7 cellular contexts compared by ENCODE assay signal in genomic region chr14:105475916-105476845, GRCh38. TPM values are rescaled to one million over a fixed set of nuclear protein-coding genes. Genes with fewer than 3 reads are reported as not detected.
DNase-seq lines count a peak whose midpoint lies in the region; FAIRE-seq and TF ChIP-seq lines count a peak whose summit lies in the region.

No MANE protein-coding gene starts in this region.

- H3K4me3 ChIP-seq in LNCaP clone FGC (ENCODE audit: low read depth, low read length) = peak overlapping the region; percentile 57
- peak overlapping the region; percentile 65 to 71 for H3K4me3 ChIP-seq in kidney (ENCODE audit: low read length in 2 of 2)
- peak overlapping the region; percentile 58 to 89 (median 76) for H3K4me3 ChIP-seq in spleen

- H3K36me3 ChIP-seq in kidney (ENCODE audit: control insufficient read depth in 1 of 2, insufficient read depth in 2 of 2, low read length in 2 of 2) (peaks cover 0 to 5% of the 10 kb centered on the region in 2 donors), spleen (peaks cover 0 to 23% (median 5%) of the 10 kb centered on the region in 6 donors)

- H3K4me1 Mint-ChIP-seq in brain = peaks cover 50% of the 10 kb centered on the region

- peaks cover 0 to 82% (median 44%) of the 10 kb centered on the region in 7 donors for H3K27me3 ChIP-seq in spleen (replicated peaks in 1 of 7)

- no peak for DNase-seq in LNCaP clone FGC (ENCODE audit: low read depth)
- peak; percentile 92 for DNase-seq in kidney
- peak; percentile 90 for DNase-seq in spleen
- DNase-seq in NCI-H748 (lab: John Stamatoyannopoulos, UW; ENCODE audit: unreplicated experiment) = no peak
- no peak for DNase-seq in GF-D8 (lab: John Stamatoyannopoulos, UW)
- DNase-seq in activated naive CD4-positive, alpha-beta T cell treated with Interleukin-2 at 50 U/mL for 16 hours = no peak

- H3K27ac Mint-ChIP-seq in brain = peak overlapping the region; percentile 22 to 92 (median 88)

- H3K36me3 Mint-ChIP-seq in brain = no peaks in the 10 kb centered on the region

- peaks cover 7% of the 10 kb centered on the region for H3K27me3 Mint-ChIP-seq in brain

- H3K4me1 ChIP-seq in kidney (ENCODE audit: control insufficient read depth in 1 of 2, insufficient read depth in 1 of 2, low read depth in 1 of 2, low read length in 2 of 2) (peaks cover 17 to 45% of the 10 kb centered on the region in 2 donors), spleen (peaks cover 25 to 95% (median 70%) of the 10 kb centered on the region in 6 donors)

- peak overlapping the region; percentile 79 to 86 (median 82) for H3K4me3 Mint-ChIP-seq in brain

- FAIRE-seq in kidney (lab: Jason Lieb, UNC) = no peak

- no peaks in the 10 kb centered on the region for H3K9me3 Mint-ChIP-seq in brain

- H3K9me3 ChIP-seq in kidney (ENCODE audit: control insufficient read depth in 1 of 2, low read length in 2 of 2) (no peaks in the 10 kb centered on the region), spleen (no peaks in the 10 kb centered on the region)

- 26 to 42% (median 34%) methylated on average over 8 to 30 of the region's 30 CpGs for WGBS in spleen, 5 donors

- intact Hi-C loops in kidney (cut with DNase I) (no loop called here), spleen (cut with DNase I; ENCODE audit: low total_unique reads) (no loop called here)

- TF ChIP-seq POLR2A in spleen (IDR thresholded peaks at IDR 0.05) = peak in 1 of 3 donors; percentile 63

- TF ChIP-seq CTCF in LNCaP clone FGC (IDR thresholded peaks at IDR 0.05; ENCODE audit: control insufficient read depth, extremely low read depth, insufficient read depth) (no peak), brain (conservative IDR thresholded peaks at IDR 0.05) (no peak), kidney (IDR thresholded peaks at IDR 0.05; ENCODE audit: borderline replicate concordance, extremely low read depth, insufficient read depth) (no peak), spleen (IDR thresholded peaks at IDR 0.05 in 8 of 11, conservative IDR thresholded peaks at IDR 0.05 in 3 of 11) (no peak)

- H3K9ac ChIP-seq in kidney (ENCODE audit: low read length in 2 of 2) = peak overlapping the region; percentile 34 to 84

- H3K27ac ChIP-seq in kidney (ENCODE audit: low read depth in 2 of 2, low read length in 2 of 2) (peak overlapping the region; percentile 91 to 97), spleen (peak overlapping the region; percentile 72 to 95 (median 89))

RNA-seq across cellular contexts. Expression of gene CRIP2, which starts 1.6 kb away (rescaled TPM):
- polyA plus RNA-seq in brain (ENCODE audit: insufficient read depth, low read depth, low replicate concordance) = 360 TPM
- total RNA-seq in kidney = 357 TPM
- 338 TPM for polyA plus RNA-seq in kidney (ENCODE audit: insufficient read depth, low read depth, low replicate concordance)
- total RNA-seq in spleen = 100 to 1,000 TPM in 4 of 7 donors, 10 to 100 TPM in 3; 68.6 to 138 (median 100) TPM
- 100 to 1,000 TPM in 2 of 3 donors, 10 to 100 TPM in 1; 97.7 to 181 (median 123) TPM for polyA plus RNA-seq in spleen

RNA-seq across cellular contexts. Expression of gene CRIP1, which starts 10.5 kb away (rescaled TPM):
- polyA plus RNA-seq in brain (ENCODE audit: insufficient read depth, low read depth, low replicate concordance) (195 TPM), kidney (ENCODE audit: insufficient read depth, low read depth, low replicate concordance) (272 TPM), spleen (100 to 1,000 TPM; 163 to 349 (median 192) TPM)
- total RNA-seq in kidney (381 TPM), spleen (10 to 100 TPM; 20.5 to 82.8 (median 62.8) TPM)

RNA-seq across cellular contexts. Expression of gene TEDC1, which starts 14.9 kb away (rescaled TPM):
- polyA plus RNA-seq in brain (ENCODE audit: insufficient read depth, low read depth, low replicate concordance) (34.4 TPM), kidney (ENCODE audit: insufficient read depth, low read depth, low replicate concordance) (6.9 TPM), spleen (10 to 100 TPM; 18.4 to 31.5 (median 27.1) TPM)
- total RNA-seq in kidney (13.2 TPM), spleen (10 to 100 TPM in 4 of 7 donors, 1 to 10 TPM in 3; 5.3 to 17.7 (median 10.8) TPM)

RNA-seq across cellular contexts. Expression of gene TMEM121, which starts 50.2 kb away (rescaled TPM):
- polyA plus RNA-seq in brain (ENCODE audit: insufficient read depth, low read depth, low replicate concordance) (5.4 TPM), kidney (ENCODE audit: insufficient read depth, low read depth, low replicate concordance) (4.1 TPM), spleen (1 to 10 TPM; 3.3 to 6.0 (median 3.6) TPM)
- total RNA-seq in kidney (3.1 TPM), spleen (10 to 100 TPM in 1 of 7 donors, 1 to 10 TPM in 6; 3.4 to 10.4 (median 4.6) TPM)

RNA-seq across cellular contexts. Expression of gene MTA1, which starts 56.6 kb away (rescaled TPM):
- polyA plus RNA-seq in brain (ENCODE audit: insufficient read depth, low read depth, low replicate concordance) (96.6 TPM), kidney (ENCODE audit: insufficient read depth, low read depth, low replicate concordance) (30.4 TPM), spleen (10 to 100 TPM; 33.0 to 83.1 (median 52.6) TPM)
- total RNA-seq in kidney (112 TPM), spleen (100 to 1,000 TPM in 3 of 7 donors, 10 to 100 TPM in 4; 63.7 to 128 (median 82.6) TPM)

Comparison
In these comparisons a context has a peak if more than half of its experiments do, and no peak if none do; other contexts are left out.
1. DNase-seq: peak in kidney (single experiment) and spleen (single experiment); none in LNCaP clone FGC (single experiment), NCI-H748 (single experiment), GF-D8 (single experiment) and activated naive CD4-positive, alpha-beta T cell treated with Interleukin-2 at 50 U/mL for 16 hours (single experiment).
2. Peak in every context shown above with its lines, with median percentiles within 50 percentile points of each other: H3K4me3 ChIP-seq.